In genomic region chrX:41507899-41508298, GRCh38 we compare ENCODE assay signal across 34 cellular contexts.
"Had no signal": no experiment of that assay in that cellular context is flagged by ENCODE, and none has a peak within 500 bp of the region (broad histone marks: within the 10 kb centered on the region; RNA-seq: fewer than 3 reads in every experiment).

No MANE protein-coding gene starts in this region.

- H3K9me3 Mint-ChIP-seq: activated B cell treated with CpG ODN at 0.5 μM for 24 hours; activated CD8-positive, alpha-beta T cell treated with anti-CD3 and anti-CD28 coated beads for 36 hours; activated naive CD4-positive, alpha-beta T cell treated with anti-CD3 and anti-CD28 coated beads for 36 hours; activated naive CD4-positive, alpha-beta T cell treated with anti-CD3 and anti-CD28 coated beads, Interleukin-2, amount 50 U/mL, for 24 hours; activated naive CD8-positive, alpha-beta T cell treated with anti-CD3 and anti-CD28 coated beads for 36 hours; activated naive CD8-positive, alpha-beta T cell treated with anti-CD3 and anti-CD28 coated beads, Interleukin-2, amount 50 U/mL, for 24 hours; activated T-cell treated with anti-CD3 and anti-CD28 coated beads, Interleukin-2, amount 50 U/mL, for 4 hours; activated T-helper 2 cell treated with anti-CD3 and anti-CD28 coated beads, Interferon-gamma antibody, Interleukin-2, Interleukin-4, amounts not matched to agents 10 μg/mL and 5 μg/mL and 100 μg/mL, durations not matched to agents 14 hours and 24 hours and 36 hours; central memory CD8-positive, alpha-beta T cell; dendritic cell treated with granulocyte-macrophage colony-stimulating factor and Interleukin-4, amounts not matched to agents 40 ng/mL and 50 ng/mL, for 4 days; T-helper 2 cell treated with Interferon-gamma antibody and Interleukin-4, amounts not matched to agents 5 μg/mL and 100 μg/mL, for 36 hours had no signal

- DNase-seq: activated B cell treated with CpG ODN at 0.5 μM for 24 hours; activated CD4-positive, alpha-beta T cell treated with anti-CD3 and anti-CD28 coated beads for 48 hours; activated CD4-positive, alpha-beta T cell treated with anti-CD3 and anti-CD28 coated beads, Interleukin-2, amount 50 U/mL, for 1 hour; activated CD4-positive, alpha-beta T cell treated with anti-CD3 and anti-CD28 coated beads, Interleukin-2, amount 50 U/mL, for 48 hours; activated CD8-positive, alpha-beta memory T cell treated with anti-CD3 and anti-CD28 coated beads for 24 hours; activated CD8-positive, alpha-beta T cell treated with anti-CD3 and anti-CD28 coated beads for 36 hours; activated effector memory CD4-positive, alpha-beta T cell treated with anti-CD3 and anti-CD28 coated beads, Interleukin-2, amount 50 U/mL, for 16 hours; activated naive CD4-positive, alpha-beta T cell treated with anti-CD3 and anti-CD28 coated beads for 36 hours; activated naive CD8-positive, alpha-beta T cell treated with anti-CD3 and anti-CD28 coated beads for 36 hours; activated naive CD8-positive, alpha-beta T cell treated with anti-CD3 and anti-CD28 coated beads, Interleukin-2, amount 50 U/mL, for 24 hours; activated T-cell treated with anti-CD3 and anti-CD28 coated beads, Interleukin-2, amount 50 U/mL, for 4 hours; adrenal gland; amygdala; aorta; brain microvascular endothelial cell; dorsolateral prefrontal cortex; effector memory CD4-positive, alpha-beta T cell; endodermal cell; foreskin keratinocyte; gastrocnemius medialis; glutamatergic neuron; heart left ventricle; T-helper 1 cell; T-helper 17 cell; T1000; WERI-Rb-1 had no signal

- H3K4me3 Mint-ChIP-seq: activated B cell treated with CpG ODN at 0.5 μM for 24 hours; activated CD8-positive, alpha-beta T cell treated with anti-CD3 and anti-CD28 coated beads for 36 hours; activated naive CD4-positive, alpha-beta T cell treated with anti-CD3 and anti-CD28 coated beads for 36 hours; activated naive CD4-positive, alpha-beta T cell treated with anti-CD3 and anti-CD28 coated beads, Interleukin-2, amount 50 U/mL, for 24 hours; activated naive CD8-positive, alpha-beta T cell treated with anti-CD3 and anti-CD28 coated beads for 36 hours; activated naive CD8-positive, alpha-beta T cell treated with anti-CD3 and anti-CD28 coated beads, Interleukin-2, amount 50 U/mL, for 24 hours; activated T-cell treated with anti-CD3 and anti-CD28 coated beads, Interleukin-2, amount 50 U/mL, for 4 hours; central memory CD8-positive, alpha-beta T cell; dendritic cell treated with granulocyte-macrophage colony-stimulating factor and Interleukin-4, amounts not matched to agents 40 ng/mL and 50 ng/mL, for 4 days; endodermal cell; T-helper 17 cell; T-helper 2 cell treated with Interferon-gamma antibody and Interleukin-4, amounts not matched to agents 5 μg/mL and 100 μg/mL, for 36 hours had no signal

- H3K27ac ChIP-seq: adrenal gland, brain microvascular endothelial cell, coronary artery, dorsolateral prefrontal cortex, foreskin keratinocyte, gastrocnemius medialis, heart left ventricle, WERI-Rb-1 had no signal

- H3K36me3 Mint-ChIP-seq: activated naive CD4-positive, alpha-beta T cell treated with anti-CD3 and anti-CD28 coated beads, Interleukin-2, amount 50 U/mL, for 24 hours; activated naive CD8-positive, alpha-beta T cell treated with anti-CD3 and anti-CD28 coated beads for 36 hours had no signal

- H3K4me3 ChIP-seq: adrenal gland, coronary artery, dorsolateral prefrontal cortex, gastrocnemius medialis, heart left ventricle had no signal

- H3K9me3 ChIP-seq: adrenal gland, gastrocnemius medialis, heart left ventricle had no signal

- H3K4me1 Mint-ChIP-seq: activated naive CD4-positive, alpha-beta T cell treated with anti-CD3 and anti-CD28 coated beads, Interleukin-2, amount 50 U/mL, for 24 hours; central memory CD8-positive, alpha-beta T cell; endodermal cell had no signal

- H3K36me3 ChIP-seq: adrenal gland, brain microvascular endothelial cell, gastrocnemius medialis, heart left ventricle, WERI-Rb-1 had no signal

- H3K27ac Mint-ChIP-seq: activated B cell treated with CpG ODN at 0.5 μM for 24 hours; activated CD8-positive, alpha-beta T cell treated with anti-CD3 and anti-CD28 coated beads for 36 hours; activated naive CD4-positive, alpha-beta T cell treated with anti-CD3 and anti-CD28 coated beads for 36 hours; activated naive CD4-positive, alpha-beta T cell treated with anti-CD3 and anti-CD28 coated beads, Interleukin-2, amount 50 U/mL, for 24 hours; activated naive CD8-positive, alpha-beta T cell treated with anti-CD3 and anti-CD28 coated beads for 36 hours; activated naive CD8-positive, alpha-beta T cell treated with anti-CD3 and anti-CD28 coated beads, Interleukin-2, amount 50 U/mL, for 24 hours; activated T-helper 2 cell treated with anti-CD3 and anti-CD28 coated beads, Interferon-gamma antibody, Interleukin-2, Interleukin-4, amounts not matched to agents 10 μg/mL and 5 μg/mL and 100 μg/mL, durations not matched to agents 14 hours and 24 hours and 36 hours; dendritic cell treated with granulocyte-macrophage colony-stimulating factor and Interleukin-4, amounts not matched to agents 40 ng/mL and 50 ng/mL, for 4 days; endodermal cell; T-helper 17 cell; T-helper 2 cell treated with Interferon-gamma antibody and Interleukin-4, amounts not matched to agents 5 μg/mL and 100 μg/mL, for 36 hours had no signal

- ATAC-seq: activated CD4-positive, CD25-positive, alpha-beta regulatory T cell treated with anti-CD3 and anti-CD28 coated beads, Interleukin-2, amount 50 U/mL, for 24 hours; activated CD8-positive, alpha-beta T cell treated with anti-CD3 and anti-CD28 coated beads for 36 hours; activated naive CD8-positive, alpha-beta T cell treated with anti-CD3 and anti-CD28 coated beads, Interleukin-2, amount 50 U/mL, for 24 hours; activated T-cell treated with anti-CD3 and anti-CD28 coated beads, Interleukin-2, amount 50 U/mL, for 4 hours; esophagus mucosa; foreskin keratinocyte; gastrocnemius medialis; heart left ventricle; T-helper 17 cell had no signal

- H3K27me3 ChIP-seq: adrenal gland, brain microvascular endothelial cell, foreskin keratinocyte, gastrocnemius medialis, heart left ventricle had no signal

- H3K4me1 ChIP-seq: adrenal gland, foreskin keratinocyte, gastrocnemius medialis, heart left ventricle had no signal

- H3K27me3 Mint-ChIP-seq: activated B cell treated with CpG ODN at 0.5 μM for 24 hours; activated CD8-positive, alpha-beta T cell treated with anti-CD3 and anti-CD28 coated beads for 36 hours; activated naive CD4-positive, alpha-beta T cell treated with anti-CD3 and anti-CD28 coated beads, Interleukin-2, amount 50 U/mL, for 24 hours; activated naive CD8-positive, alpha-beta T cell treated with anti-CD3 and anti-CD28 coated beads for 36 hours; activated naive CD8-positive, alpha-beta T cell treated with anti-CD3 and anti-CD28 coated beads, Interleukin-2, amount 50 U/mL, for 24 hours; central memory CD8-positive, alpha-beta T cell; dendritic cell treated with granulocyte-macrophage colony-stimulating factor and Interleukin-4, amounts not matched to agents 40 ng/mL and 50 ng/mL, for 4 days; T-helper 17 cell had no signal
